8 cellular contexts compared by ENCODE assay signal in genomic region chr15:41417418-41417811, GRCh38. TPM values are rescaled to one million over a fixed set of nuclear protein-coding genes. Genes with fewer than 3 reads are reported as not detected.
DNase-seq lines count a peak whose midpoint lies in the region; ATAC-seq and TF ChIP-seq lines count a peak whose summit lies in the region.

No MANE protein-coding gene starts in this region.

- H3K36me3 ChIP-seq in adipocyte (ENCODE audit: control insufficient read depth, insufficient read depth, low read length, severe bottlenecking) = no peaks in the 10 kb centered on the region
- peaks cover 2% of the 10 kb centered on the region for H3K36me3 ChIP-seq in iPS-15b (ENCODE audit: control insufficient read depth, insufficient read depth, low read length)
- no peaks in the 10 kb centered on the region for H3K36me3 ChIP-seq in smooth muscle cell (ENCODE audit: low read depth)

- WGBS in smooth muscle cell (ENCODE audit: low lambda C conversion rate) = 1% methylated on average over 21 of the region's 32 CpGs

- H3K9me3 ChIP-seq in adipocyte (ENCODE audit: control insufficient read depth, low read length) = no peaks in the 10 kb centered on the region
- H3K9me3 ChIP-seq in iPS-15b (ENCODE audit: control insufficient read depth, insufficient read depth, low read length) = no peaks in the 10 kb centered on the region
- no peaks in the 10 kb centered on the region for H3K9me3 ChIP-seq in smooth muscle cell (replicated peaks; ENCODE audit: low read depth)

- H3K4me1 ChIP-seq in adipocyte (ENCODE audit: control insufficient read depth, insufficient read depth, low read length) (peaks cover 26% of the 10 kb centered on the region), iPS-15b (ENCODE audit: control insufficient read depth, insufficient read depth, low read length) (peaks cover 3% of the 10 kb centered on the region), smooth muscle cell (ENCODE audit: low read depth) (peaks cover 21% of the 10 kb centered on the region)

- DNase-seq in GM12865 (ENCODE audit: low read depth) = peak; percentile 44
- no peak for DNase-seq in Jurkat, Clone E6-1 (ENCODE audit: low read depth, low spot score)
- DNase-seq in adipocyte (ENCODE audit: low read depth) = peak; percentile 80
- DNase-seq in smooth muscle cell (lab: John Stamatoyannopoulos, UW; ENCODE audit: unreplicated experiment) = no peak
- no peak for DNase-seq in NCI-H2171 (lab: John Stamatoyannopoulos, UW)
- no peak for DNase-seq in NCI-H748 (lab: John Stamatoyannopoulos, UW; ENCODE audit: unreplicated experiment)

- TF ChIP-seq CTCF in GM12865 (IDR thresholded peaks at IDR 0.05; ENCODE audit: insufficient read depth, low read depth, low read length, missing control alignments) (no peak), smooth muscle cell (IDR thresholded peaks at IDR 0.05; ENCODE audit: borderline replicate concordance, insufficient read depth, poor library complexity, severe bottlenecking) (no peak)

- H3K4me3 ChIP-seq in GM12865 (ENCODE audit: low read depth, low read length) (peak overlapping the region; percentile 57), adipocyte (ENCODE audit: low read length) (peak overlapping the region; percentile 84), iPS-15b (ENCODE audit: low read depth, low read length) (peak overlapping the region; percentile 93), smooth muscle cell (peak overlapping the region; percentile 94)
- H3K4me3 ChIP-seq in Jurkat, Clone E6-1 (ENCODE audit: low read length) = peak overlapping the region; percentile 67

- ATAC-seq in GM21825 (IDR thresholded peaks at IDR 0.05; ENCODE audit: unreplicated experiment) = peak; percentile 51

- H3K27me3 ChIP-seq in adipocyte (replicated peaks; ENCODE audit: control insufficient read depth, insufficient read depth, low read length) = no peaks in the 10 kb centered on the region
- H3K27me3 ChIP-seq in iPS-15b (ENCODE audit: control insufficient read depth, insufficient read depth, low read length) = no peaks in the 10 kb centered on the region
- no peaks in the 10 kb centered on the region for H3K27me3 ChIP-seq in smooth muscle cell (ENCODE audit: low read depth)

- peak overlapping the region; percentile 86 for H3K4me2 ChIP-seq in smooth muscle cell

- peak overlapping the region; percentile 98 for H3K9ac ChIP-seq in adipocyte (ENCODE audit: low read length)
- H3K9ac ChIP-seq in iPS-15b (ENCODE audit: low read depth, low read length) = peak overlapping the region; percentile 79
- H3K9ac ChIP-seq in smooth muscle cell (ENCODE audit: low read depth) = peak overlapping the region; percentile 96

- no peaks in the 10 kb centered on the region for H3F3A ChIP-seq in smooth muscle cell (ENCODE audit: low read depth)

- peak overlapping the region; percentile 91 for H2AFZ ChIP-seq in smooth muscle cell (ENCODE audit: low read depth)

- H4K20me1 ChIP-seq in smooth muscle cell (ENCODE audit: low read depth) = peaks cover 49% of the 10 kb centered on the region

- H3K79me2 ChIP-seq in smooth muscle cell (ENCODE audit: low read depth) = peaks cover 58% of the 10 kb centered on the region

- peak overlapping the region; percentile 82 for H3K27ac ChIP-seq in smooth muscle cell (ENCODE audit: low read depth)

RNA-seq across cellular contexts. Expression of gene RTF1, which starts 0.5 kb away (rescaled TPM):
- 34.3 TPM for polyA plus RNA-seq in Jurkat, Clone E6-1 (2012; ENCODE audit: insufficient read depth, insufficient read length)
- 25.7 and 38.4 TPM in 2 replicates for total RNA-seq in smooth muscle cell
- polyA plus RNA-seq in smooth muscle cell = 68.1 and 92.8 TPM in 2 replicates

RNA-seq across cellular contexts. Expression of gene NDUFAF1, which starts 15.1 kb away (rescaled TPM):
- 42.5 TPM for polyA plus RNA-seq in Jurkat, Clone E6-1 (2012; ENCODE audit: insufficient read depth, insufficient read length)
- 17.8 and 31.2 TPM in 2 replicates for total RNA-seq in smooth muscle cell
- polyA plus RNA-seq in smooth muscle cell = 20.1 and 28.2 TPM in 2 replicates

Comparison
In these comparisons a context has a peak if more than half of its experiments do, and no peak if none do; other contexts are left out.
1. DNase-seq: peak in GM12865 (single experiment) and adipocyte (single experiment); none in Jurkat, Clone E6-1 (single experiment), smooth muscle cell (single experiment), NCI-H2171 (single experiment) and NCI-H748 (single experiment).
2. Peak in every context shown above with its lines, with median percentiles within 50 percentile points of each other: H3K4me3 ChIP-seq and H3K9ac ChIP-seq.